In the genomic region with DNA sequence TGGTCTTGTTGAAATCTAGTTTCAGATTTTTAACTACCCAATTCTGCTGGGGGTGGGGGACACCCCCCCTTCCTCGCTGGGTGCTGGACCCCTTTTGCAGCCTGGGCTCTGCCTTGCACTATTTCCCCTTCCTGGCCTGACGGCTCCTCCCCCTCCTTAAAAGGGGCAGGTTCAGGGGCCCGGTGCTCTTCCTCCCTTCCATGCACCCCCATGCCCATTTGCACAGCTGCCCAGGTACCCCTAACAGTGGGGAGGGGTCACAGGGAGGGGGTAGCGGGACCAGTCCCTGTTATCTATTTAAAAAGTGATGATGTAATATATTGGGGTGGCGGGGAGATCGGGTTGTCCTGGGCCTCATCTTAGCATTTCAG, we compare ENCODE assay signal across 1 cellular context.
TF ChIP-seq lines count a peak whose summit lies in the region.

No MANE protein-coding gene starts in this region.

TF ChIP-seq in GM23338, 12 proteins besides CTCF, POLR2A, EP300 and RAD21 (continued from another document):
- TF ChIP-seq, protein P1, sequence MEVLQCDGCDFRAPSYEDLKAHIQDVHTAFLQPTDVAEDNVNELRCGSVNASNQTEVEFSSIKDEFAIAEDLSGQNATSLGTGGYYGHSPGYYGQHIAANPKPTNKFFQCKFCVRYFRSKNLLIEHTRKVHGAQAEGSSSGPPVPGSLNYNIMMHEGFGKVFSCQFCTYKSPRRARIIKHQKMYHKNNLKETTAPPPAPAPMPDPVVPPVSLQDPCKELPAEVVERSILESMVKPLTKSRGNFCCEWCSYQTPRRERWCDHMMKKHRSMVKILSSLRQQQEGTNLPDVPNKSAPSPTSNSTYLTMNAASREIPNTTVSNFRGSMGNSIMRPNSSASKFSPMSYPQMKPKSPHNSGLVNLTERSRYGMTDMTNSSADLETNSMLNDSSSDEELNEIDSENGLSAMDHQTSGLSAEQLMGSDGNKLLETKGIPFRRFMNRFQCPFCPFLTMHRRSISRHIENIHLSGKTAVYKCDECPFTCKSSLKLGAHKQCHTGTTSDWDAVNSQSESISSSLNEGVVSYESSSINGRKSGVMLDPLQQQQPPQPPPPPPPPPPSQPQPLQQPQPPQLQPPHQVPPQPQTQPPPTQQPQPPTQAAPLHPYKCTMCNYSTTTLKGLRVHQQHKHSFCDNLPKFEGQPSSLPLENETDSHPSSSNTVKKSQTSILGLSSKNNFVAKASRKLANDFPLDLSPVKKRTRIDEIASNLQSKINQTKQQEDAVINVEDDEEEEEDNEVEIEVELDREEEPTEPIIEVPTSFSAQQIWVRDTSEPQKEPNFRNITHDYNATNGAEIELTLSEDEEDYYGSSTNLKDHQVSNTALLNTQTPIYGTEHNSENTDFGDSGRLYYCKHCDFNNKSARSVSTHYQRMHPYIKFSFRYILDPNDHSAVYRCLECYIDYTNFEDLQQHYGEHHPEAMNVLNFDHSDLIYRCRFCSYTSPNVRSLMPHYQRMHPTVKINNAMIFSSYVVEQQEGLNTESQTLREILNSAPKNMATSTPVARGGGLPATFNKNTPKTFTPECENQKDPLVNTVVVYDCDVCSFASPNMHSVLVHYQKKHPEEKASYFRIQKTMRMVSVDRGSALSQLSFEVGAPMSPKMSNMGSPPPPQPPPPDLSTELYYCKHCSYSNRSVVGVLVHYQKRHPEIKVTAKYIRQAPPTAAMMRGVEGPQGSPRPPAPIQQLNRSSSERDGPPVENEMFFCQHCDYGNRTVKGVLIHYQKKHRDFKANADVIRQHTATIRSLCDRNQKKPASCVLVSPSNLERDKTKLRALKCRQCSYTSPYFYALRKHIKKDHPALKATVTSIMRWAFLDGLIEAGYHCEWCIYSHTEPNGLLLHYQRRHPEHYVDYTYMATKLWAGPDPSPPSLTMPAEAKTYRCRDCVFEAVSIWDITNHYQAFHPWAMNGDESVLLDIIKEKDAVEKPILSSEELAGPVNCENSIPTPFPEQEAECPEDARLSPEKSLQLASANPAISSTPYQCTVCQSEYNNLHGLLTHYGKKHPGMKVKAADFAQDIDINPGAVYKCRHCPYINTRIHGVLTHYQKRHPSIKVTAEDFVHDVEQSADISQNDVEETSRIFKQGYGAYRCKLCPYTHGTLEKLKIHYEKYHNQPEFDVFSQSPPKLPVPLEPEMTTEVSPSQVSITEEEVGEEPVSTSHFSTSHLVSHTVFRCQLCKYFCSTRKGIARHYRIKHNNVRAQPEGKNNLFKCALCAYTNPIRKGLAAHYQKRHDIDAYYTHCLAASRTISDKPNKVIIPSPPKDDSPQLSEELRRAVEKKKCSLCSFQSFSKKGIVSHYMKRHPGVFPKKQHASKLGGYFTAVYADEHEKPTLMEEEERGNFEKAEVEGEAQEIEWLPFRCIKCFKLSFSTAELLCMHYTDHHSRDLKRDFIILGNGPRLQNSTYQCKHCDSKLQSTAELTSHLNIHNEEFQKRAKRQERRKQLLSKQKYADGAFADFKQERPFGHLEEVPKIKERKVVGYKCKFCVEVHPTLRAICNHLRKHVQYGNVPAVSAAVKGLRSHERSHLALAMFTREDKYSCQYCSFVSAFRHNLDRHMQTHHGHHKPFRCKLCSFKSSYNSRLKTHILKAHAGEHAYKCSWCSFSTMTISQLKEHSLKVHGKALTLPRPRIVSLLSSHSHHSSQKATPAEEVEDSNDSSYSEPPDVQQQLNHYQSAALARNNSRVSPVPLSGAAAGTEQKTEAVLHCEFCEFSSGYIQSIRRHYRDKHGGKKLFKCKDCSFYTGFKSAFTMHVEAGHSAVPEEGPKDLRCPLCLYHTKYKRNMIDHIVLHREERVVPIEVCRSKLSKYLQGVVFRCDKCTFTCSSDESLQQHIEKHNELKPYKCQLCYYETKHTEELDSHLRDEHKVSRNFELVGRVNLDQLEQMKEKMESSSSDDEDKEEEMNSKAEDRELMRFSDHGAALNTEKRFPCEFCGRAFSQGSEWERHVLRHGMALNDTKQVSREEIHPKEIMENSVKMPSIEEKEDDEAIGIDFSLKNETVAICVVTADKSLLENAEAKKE (CRISPR knock-in tag; IDR thresholded peaks at IDR 0.05) = no peak
- TF ChIP-seq CREB1 (CRISPR knock-in tag; IDR thresholded peaks at IDR 0.05; ENCODE audit: low read depth) = no peak
TF ChIP-seq in GM23338: peak in this region for 0.
